In the genomic region with DNA sequence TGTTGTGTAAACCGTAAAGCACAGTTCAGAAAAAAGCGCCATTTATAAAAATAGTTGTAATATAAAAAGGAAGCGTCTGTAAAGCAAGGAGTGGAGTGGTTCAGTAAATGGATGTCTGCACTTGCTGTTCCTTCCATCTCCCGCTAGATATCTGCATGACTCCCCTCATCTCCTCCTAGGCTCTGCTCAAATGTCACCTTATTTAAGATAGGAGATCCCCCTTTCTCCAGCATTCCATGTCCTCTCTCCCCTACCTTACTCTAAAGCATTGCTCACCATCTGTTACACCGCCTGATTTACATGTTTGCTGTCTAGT, we compare ENCODE assay signal across 9 cellular contexts. TPM values are rescaled to one million over a fixed set of nuclear protein-coding genes. Genes with fewer than 3 reads are reported as not detected.
A peak's percentile ranks its signal among the peaks of the same experiment; 100 is the strongest.
DNase-seq lines count a peak whose midpoint lies in the region; ATAC-seq, FAIRE-seq and TF ChIP-seq lines count a peak whose summit lies in the region.
"Had no signal": no experiment of that assay in that cellular context is flagged by ENCODE, and none has a peak within 500 bp of the region (broad histone marks: within the 10 kb centered on the region; RNA-seq: fewer than 3 reads in every experiment).

No MANE protein-coding gene starts in this region.

- H3K79me2 ChIP-seq in GM12878 (ENCODE audit: control insufficient read depth, insufficient read depth, low read length) = peaks cover 10% of the 10 kb centered on the region

- POLR2A ChIA-PET in GM12878 (lab: Charles Lee) = no interaction called here

- H3K4me1 ChIP-seq in GM12878 (ENCODE audit: control insufficient read depth, insufficient read depth, low read length) = no peaks in the 10 kb centered on the region

- peaks cover 6% of the 10 kb centered on the region for H3K36me3 Mint-ChIP-seq in memory B cell

- intact Hi-C loops in GM12878 (cut with micrococcal nuclease; ENCODE audit: unreplicated experiment) = no loop called here

- peak overlapping the region; percentile 96 for H2AFZ ChIP-seq in GM12878 (ENCODE audit: control insufficient read depth, low read depth, low read length)

- no peak for TF ChIP-seq EP300 in GM12878 (IDR thresholded peaks at IDR 0.05; ENCODE audit: borderline replicate concordance in 1 of 2, control insufficient read depth in 1 of 2, low read depth in 2 of 2, low read length in 2 of 2)

- H3K9me3 ChIP-seq in GM12878 (replicated peaks; ENCODE audit: control insufficient read depth, insufficient read depth, low read length) = no peaks in the 10 kb centered on the region

- H3K4me3 ChIP-seq in GM12878 = peak overlapping the region; percentile 97

- no peak for TF ChIP-seq CTCF in GM12878 (IDR thresholded peaks at IDR 0.05 in 2 of 3, conservative IDR thresholded peaks at IDR 0.05 in 1 of 3; ENCODE audit: control insufficient read depth in 2 of 3, extremely low read depth in 1 of 3, insufficient read depth in 1 of 3, low read depth in 3 of 3, low read length in 3 of 3)

- no peak for TF ChIP-seq POLR2A in GM12878 (IDR thresholded peaks at IDR 0.05; ENCODE audit: low read depth, low read length)

- DNase-seq in GM12878 (ENCODE audit: low read depth, low spot score) = no peak
- DNase-seq in memory B cell (ENCODE audit: low spot score in 2 of 2) = no peak
- no peak for DNase-seq in HCEC 1CT
- DNase-seq in cerebellar nuclear complex (lab: John Stamatoyannopoulos, UW) = no peak
- DNase-seq in cerebellum (ENCODE audit: low spot score) = no peak
- no peak for DNase-seq in stimulated activated naive CD4-positive, alpha-beta T cell treated with Interleukin-2 at 50 U/mL for 16 hours (lab: John Stamatoyannopoulos, UW)

- peak overlapping the region; percentile 79 for H3K27ac ChIP-seq in GM12878 (ENCODE audit: control insufficient read depth, insufficient read depth)

- no peak for TF ChIP-seq RAD21 in GM12878 (IDR thresholded peaks at IDR 0.05; ENCODE audit: insufficient read depth, low read depth, low read length)

- SMC1A ChIA-PET in GM12878 (lab: Charles Lee; ENCODE audit: uncharacterized antibody, unreplicated experiment) = no interaction called here

- H3K27me3 Mint-ChIP-seq in memory B cell = no peaks in the 10 kb centered on the region

- no TSS peak for BruUV-seq in GM12878 (replicated peaks; lab: Mats Ljungman, UMichigan)

- H3K4me2 ChIP-seq in GM12878 (ENCODE audit: control insufficient read depth, insufficient read depth) = peak overlapping the region; percentile 90

- RAD21 ChIA-PET in GM12878 (lab: Charles Lee; ENCODE audit: unreplicated experiment) = no interaction called here

- peaks cover 0 to 3% of the 10 kb centered on the region in 2 experiments; a peak in 2 of 4 replicates for H3K36me3 ChIP-seq in GM12878 (ENCODE audit: control insufficient read depth in 2 of 2, insufficient read depth in 2 of 2, low read length in 1 of 2)

- no peaks in the 10 kb centered on the region for H3K27me3 ChIP-seq in GM12878 (replicated peaks in 1 of 2; ENCODE audit: control insufficient read depth in 2 of 2, insufficient read depth in 2 of 2, low read length in 1 of 2)

- no peaks in the 10 kb centered on the region for H3K9me3 Mint-ChIP-seq in memory B cell

- in situ Hi-C loops in GM12878 (cut with MboI) = no loop called here

- peak overlapping the region; percentile 86 for H3K4me3 Mint-ChIP-seq in memory B cell

- 0% methylated on average over 5 of the region's 5 CpGs for WGBS in GM12878 (ENCODE audit: insufficient coverage, insufficient replicate concordance, low lambda C conversion rate, missing lambda C conversion rate)

- CTCF ChIA-PET in GM12878 (lab: Yijun Ruan, JAX) = interaction anchor here (1.5 kb wide), 1 partner anchor 15 kb away, joined by 5 read pairs; no protein-coding TSS in a partner anchor

- ATAC-seq in GM18519 (IDR thresholded peaks at IDR 0.05; ENCODE audit: low FRiP score, unreplicated experiment) (peak; percentile 30), HG03064 (IDR thresholded peaks at IDR 0.05; ENCODE audit: low read depth, unreplicated experiment) (peak; percentile 25), GM12878 (peak; percentile 47), memory B cell (ENCODE audit: low read depth) (peak; percentile 54)

- FAIRE-seq in GM12878 (lab: Jason Lieb, UNC) = peak; percentile 56

- peak overlapping the region; percentile 71 for H3K9ac ChIP-seq in GM12878 (ENCODE audit: control insufficient read depth, insufficient read depth, low read length)

- H3K27ac Mint-ChIP-seq in memory B cell = peak overlapping the region; percentile 88

- H3K4me1 Mint-ChIP-seq in memory B cell = peaks cover 21% of the 10 kb centered on the region

- no peaks in the 10 kb centered on the region for H4K20me1 ChIP-seq in GM12878 (ENCODE audit: control insufficient read depth, insufficient read depth)

TF ChIP-seq in GM12878, 131 proteins besides CTCF, POLR2A, EP300 and RAD21 (continues in another document):
- TF ChIP-seq HCFC1 (IDR thresholded peaks at IDR 0.05; ENCODE audit: low read length) (no peak), ZSCAN29 (IDR thresholded peaks at IDR 0.05) (no peak), MEF2A (IDR thresholded peaks at IDR 0.05; ENCODE audit: insufficient read depth, low read depth, low read length) (no peak), POLR2AphosphoS2 (IDR thresholded peaks at IDR 0.05; ENCODE audit: low read depth, low read length) (no peak), ZNF384 (IDR thresholded peaks at IDR 0.05; ENCODE audit: borderline replicate concordance, low read depth, low read length) (no peak), ZNF274 (IDR thresholded peaks at IDR 0.05; ENCODE audit: insufficient read depth, insufficient read length) (no peak), NFIC (IDR thresholded peaks at IDR 0.05; ENCODE audit: low read depth, low read length) (no peak), SMAD5 (IDR thresholded peaks at IDR 0.05; ENCODE audit: low read depth) (no peak), ESRRA (IDR thresholded peaks at IDR 0.05; ENCODE audit: low read length) (no peak)

RNA-seq across cellular contexts. Expression of a gene that starts 0.7 kb away (rescaled TPM):
- 14.2 and 18.1 TPM in 2 replicates for total RNA-seq in GM12878 (2013; cell fraction: nucleolus; rRNA removed)
- total RNA-seq in GM12878 (2014; rRNA removed) = 14.7 and 15.6 TPM in 2 replicates
- total RNA-seq in GM12878 (2014; rRNA removed; fragmentation: Illumina TruSeq; extraction: Trizol) = 7.6 and 9.1 TPM in 2 replicates
- total RNA-seq in GM12878 (2021) = 19.6 and 21.0 TPM in 2 replicates
- 8.6 TPM for polyA plus RNA-seq in GM12878 (2011; ENCODE audit: low read depth)
- polyA plus RNA-seq in GM12878 (2011; rRNA removed) = 7.7 and 15.3 TPM in 2 replicates
- 20.4 TPM in 2 replicates for polyA plus RNA-seq in GM12878 (2011; cell fraction: cytosol; rRNA removed)
- polyA plus RNA-seq in GM12878 (2011; cell fraction: nucleus; rRNA removed) = 10.5 and 11.2 TPM in 2 replicates
- polyA plus RNA-seq in GM12878 (2012) = 12.7 and 14.5 TPM in 2 replicates
- 6.9 and 12.2 TPM in 2 replicates for polyA plus RNA-seq in GM12878 (2014; fragmentation: Illumina TruSeq; extraction: Trizol)
- 1 to 10 TPM; 4.9 to 8.1 TPM for polyA plus RNA-seq in GM12878 (2014; fragmentation: Nextera tagmentation; extraction: Ambion mirVana)
- 16.3 and 19.1 TPM in 2 replicates for polyA plus RNA-seq in GM12878 (2014; rRNA removed)
- 10 to 100 TPM; 25.9 to 27.0 TPM for polyA plus RNA-seq in GM12878 (2016; fragmentation: Nextera tagmentation; extraction: Ambion mirVana)
- 11.8 and 19.4 TPM in 2 replicates for polyA minus RNA-seq in GM12878 (2011; rRNA and poly(A)+ RNA removed)
- 5.2 and 6.3 TPM in 2 replicates for polyA minus RNA-seq in GM12878 (2011; cell fraction: cytosol; rRNA and poly(A)+ RNA removed)
- polyA minus RNA-seq in GM12878 (2011; cell fraction: nucleus; rRNA and poly(A)+ RNA removed) = 6.8 and 12.2 TPM in 2 replicates
- 10.3 TPM for total RNA-seq in cerebellum

RNA-seq across cellular contexts. Expression of a gene that starts 21.2 kb away (rescaled TPM):
- not detected in 2 replicates for total RNA-seq in GM12878 (2013; cell fraction: nucleolus; rRNA removed)
- not detected in 2 replicates for total RNA-seq in GM12878 (2014; rRNA removed)
- not detected in 2 replicates for total RNA-seq in GM12878 (2014; rRNA removed; fragmentation: Illumina TruSeq; extraction: Trizol)
- total RNA-seq in GM12878 (2021) = 0.08 and 0.23 TPM in 2 replicates
- polyA plus RNA-seq in GM12878 (2011; ENCODE audit: low read depth) = not detected
- polyA plus RNA-seq in GM12878 (2011; rRNA removed) = not detected in 2 replicates
- not detected in 2 replicates for polyA plus RNA-seq in GM12878 (2011; cell fraction: cytosol; rRNA removed)
- polyA plus RNA-seq in GM12878 (2011; cell fraction: nucleus; rRNA removed) = not detected in 2 replicates
- not detected in 2 replicates for polyA plus RNA-seq in GM12878 (2012)
- polyA plus RNA-seq in GM12878 (2014; fragmentation: Illumina TruSeq; extraction: Trizol) = not detected in 2 replicates
- polyA plus RNA-seq in GM12878 (2014; fragmentation: Nextera tagmentation; extraction: Ambion mirVana) = not detected
- polyA plus RNA-seq in GM12878 (2014; rRNA removed) = not detected in 2 replicates
- not detected for polyA plus RNA-seq in GM12878 (2016; fragmentation: Nextera tagmentation; extraction: Ambion mirVana)
- not detected in 2 replicates for polyA minus RNA-seq in GM12878 (2011; rRNA and poly(A)+ RNA removed)
- not detected in 2 replicates for polyA minus RNA-seq in GM12878 (2011; cell fraction: cytosol; rRNA and poly(A)+ RNA removed)
- polyA minus RNA-seq in GM12878 (2011; cell fraction: nucleus; rRNA and poly(A)+ RNA removed) = not detected in 2 replicates
- total RNA-seq in cerebellum = 26.5 TPM

RNA-seq across cellular contexts. Expression of a gene that starts 45.2 kb away (rescaled TPM):
- total RNA-seq in GM12878 (2013; cell fraction: nucleolus; rRNA removed) = not detected in 2 replicates
- total RNA-seq in GM12878 (2014; rRNA removed) (not detected in 2 replicates), GM12878 (2014; rRNA removed; fragmentation: Illumina TruSeq; extraction: Trizol) (not detected in 2 replicates), GM12878 (2021) (not detected in 2 replicates), cerebellum (2.5 TPM)
- polyA plus RNA-seq in GM12878 (2011; ENCODE audit: low read depth) = not detected
- polyA plus RNA-seq in GM12878 (2011; rRNA removed) (not detected in 2 replicates), GM12878 (2014; fragmentation: Illumina TruSeq; extraction: Trizol) (not detected in 2 replicates), GM12878 (2014; fragmentation: Nextera tagmentation; extraction: Ambion mirVana) (not detected), GM12878 (2014; rRNA removed) (not detected in 2 replicates), GM12878 (2016; fragmentation: Nextera tagmentation; extraction: Ambion mirVana) (not detected)
- polyA plus RNA-seq in GM12878 (2011; cell fraction: cytosol; rRNA removed) = not detected in 2 replicates
- polyA plus RNA-seq in GM12878 (2011; cell fraction: nucleus; rRNA removed) = not detected in 2 replicates
- not detected in 2 replicates for polyA plus RNA-seq in GM12878 (2012)
- not detected in 2 replicates for polyA minus RNA-seq in GM12878 (2011; rRNA and poly(A)+ RNA removed)
- polyA minus RNA-seq in GM12878 (2011; cell fraction: cytosol; rRNA and poly(A)+ RNA removed) = not detected in 2 replicates
- polyA minus RNA-seq in GM12878 (2011; cell fraction: nucleus; rRNA and poly(A)+ RNA removed) = not detected in 2 replicates
- total RNA-seq: T-helper 1 cell treated with Interleukin-12 subunit alpha and Interleukin-12 subunit beta and Interleukin-4 antibody, amounts not matched to agents 30 ng/mL and 1 ng/mL, for 36 hours had no signal

Comparison
In these comparisons a context has a peak if more than half of its experiments do, and no peak if none do; other contexts are left out.
1. RNA of a gene that starts 21.2 kb away (total RNA-seq): 26.5 TPM in cerebellum (single experiment); 0.08 to 0.23 TPM in GM12878; every median in the first group is over 10 times any median in the second.
2. Peak in every context shown above with its lines, with median percentiles within 50 percentile points of each other: ATAC-seq.